In genomic region chr16:27642753-27643152, GRCh38 we compare ENCODE assay signal across 9 cellular contexts.
DNase-seq lines count a peak whose midpoint lies in the region; ATAC-seq and TF ChIP-seq lines count a peak whose summit lies in the region.
"Had no signal": no experiment of that assay in that cellular context is flagged by ENCODE, and none has a peak within 500 bp of the region (broad histone marks: within the 10 kb centered on the region; RNA-seq: fewer than 3 reads in every experiment).

No MANE protein-coding gene starts in this region.

- H3K4me1 Mint-ChIP-seq in progenitor cell of endocrine pancreas (ENCODE audit: low read depth), result peaks cover 3% of the 10 kb centered on the region
- H3K4me1 Mint-ChIP-seq: activated naive CD4-positive, alpha-beta T cell treated with anti-CD3 and anti-CD28 coated beads, Interleukin-2, amount 50 U/mL, for 24 hours had no signal

- no peak overlapping the region for H3K27ac ChIP-seq in SJCRH30
- H3K27ac ChIP-seq in thyroid gland, result no peak overlapping the region

- H3K9me3 Mint-ChIP-seq in progenitor cell of endocrine pancreas (ENCODE audit: low read depth), result no peaks in the 10 kb centered on the region
- H3K9me3 Mint-ChIP-seq: activated naive CD4-positive, alpha-beta T cell treated with anti-CD3 and anti-CD28 coated beads, Interleukin-2, amount 50 U/mL, for 24 hours had no signal

- no peak for ATAC-seq in HG02763 (IDR thresholded peaks at IDR 0.05; ENCODE audit: unreplicated experiment)

- intact Hi-C loops in thyroid gland (cut with DNase I), result no loop called here

- DNase-seq in Caki2 (ENCODE audit: low read depth) (peak; percentile 14), H7 (peak; percentile 65), SJCRH30 (peak; percentile 25 to 64), hepatic stellate cell (ENCODE audit: low spot score) (peak; percentile 20), thyroid gland (no peak), progenitor cell of endocrine pancreas (ENCODE audit: low spot score, unreplicated experiment) (no peak)
- DNase-seq in activated CD4-positive, CD25-positive, alpha-beta regulatory T cell (lab: John Stamatoyannopoulos, UW), result no peak

- no peaks in the 10 kb centered on the region for H3K9me3 ChIP-seq in SJCRH30 (replicated peaks)
- no peaks in the 10 kb centered on the region for H3K9me3 ChIP-seq in thyroid gland

- H3K27ac Mint-ChIP-seq in progenitor cell of endocrine pancreas, result no peak overlapping the region
- H3K27ac Mint-ChIP-seq: activated naive CD4-positive, alpha-beta T cell treated with anti-CD3 and anti-CD28 coated beads, Interleukin-2, amount 50 U/mL, for 24 hours had no signal

- no peak overlapping the region for H3K4me3 Mint-ChIP-seq in progenitor cell of endocrine pancreas (ENCODE audit: low read depth)
- H3K4me3 Mint-ChIP-seq: activated naive CD4-positive, alpha-beta T cell treated with anti-CD3 and anti-CD28 coated beads, Interleukin-2, amount 50 U/mL, for 24 hours had no signal

- no peaks in the 10 kb centered on the region for H3K27me3 Mint-ChIP-seq in progenitor cell of endocrine pancreas
- H3K27me3 Mint-ChIP-seq: activated naive CD4-positive, alpha-beta T cell treated with anti-CD3 and anti-CD28 coated beads, Interleukin-2, amount 50 U/mL, for 24 hours had no signal

- no peaks in the 10 kb centered on the region for H3K36me3 ChIP-seq in H7 (replicated peaks; ENCODE audit: control insufficient read depth, insufficient read depth, low read length)
- H3K36me3 ChIP-seq in SJCRH30, result no peaks in the 10 kb centered on the region
- H3K36me3 ChIP-seq in thyroid gland, result no peaks in the 10 kb centered on the region

- no peaks in the 10 kb centered on the region for H3K4me1 ChIP-seq in SJCRH30
- peaks cover 9 to 26% of the 10 kb centered on the region in 2 donors for H3K4me1 ChIP-seq in thyroid gland

- no peak for TF ChIP-seq POLR2A in thyroid gland (IDR thresholded peaks at IDR 0.05)

- H3K27me3 ChIP-seq in H7 (ENCODE audit: control insufficient read depth, insufficient read depth, low read length) (no peaks in the 10 kb centered on the region), SJCRH30 (no peaks in the 10 kb centered on the region), thyroid gland (no peaks in the 10 kb centered on the region)

- peaks cover 2% of the 10 kb centered on the region for H3K36me3 Mint-ChIP-seq in progenitor cell of endocrine pancreas (ENCODE audit: insufficient read depth)

- in situ Hi-C loops in Caki2 (cut with HindIII; ENCODE audit: low pct_unique_long_range_greater_than_20kb, low sequenced_read_pairs), result no loop called here

- no peak for TF ChIP-seq CTCF in thyroid gland (IDR thresholded peaks at IDR 0.05)
- no peak for TF ChIP-seq CTCF in progenitor cell of endocrine pancreas (IDR thresholded peaks at IDR 0.05; ENCODE audit: unreplicated experiment)

- WGBS in thyroid gland, 2 donors, result 88 to 93% methylated on average over 4 of the region's 4 CpGs

- no peak overlapping the region for H3K4me3 ChIP-seq in H7 (ENCODE audit: insufficient read depth, low read depth, low read length)
- H3K4me3 ChIP-seq in SJCRH30, result no peak overlapping the region
- no peak overlapping the region for H3K4me3 ChIP-seq in thyroid gland (replicated peaks in 1 of 3)

Comparison
In these comparisons a context has a peak if more than half of its experiments do, and no peak if none do; other contexts are left out.
1. DNase-seq: peak in Caki2 (single experiment), H7 (single experiment), SJCRH30 (2 of 2) and hepatic stellate cell (single experiment); none in thyroid gland (0 of 2), activated CD4-positive, CD25-positive, alpha-beta regulatory T cell (0 of 4) and progenitor cell of endocrine pancreas (single experiment).